In genomic region chr7:120021085-120021484, GRCh38 we compare ENCODE assay signal across 20 cellular contexts.
A peak's percentile ranks its signal among the peaks of the same experiment; 100 is the strongest.
DNase-seq lines count a peak whose midpoint lies in the region; ATAC-seq, FAIRE-seq and TF ChIP-seq lines count a peak whose summit lies in the region.
"Had no signal": no experiment of that assay in that cellular context is flagged by ENCODE, and none has a peak within 500 bp of the region (broad histone marks: within the 10 kb centered on the region; RNA-seq: fewer than 3 reads in every experiment).

No MANE protein-coding gene starts in this region.

- WGBS in smooth muscle cell (ENCODE audit: low lambda C conversion rate) = 100% methylated on average over 1 of the region's 1 CpG

- H4K20me1 ChIP-seq in smooth muscle cell (ENCODE audit: low read depth) = no peaks in the 10 kb centered on the region

- H3K79me2 ChIP-seq in smooth muscle cell (ENCODE audit: low read depth) = no peaks in the 10 kb centered on the region

- H2AFZ ChIP-seq in smooth muscle cell (ENCODE audit: low read depth) = peak overlapping the region; percentile 39

- no peaks in the 10 kb centered on the region for H3F3A ChIP-seq in smooth muscle cell (ENCODE audit: low read depth)

- ATAC-seq in GM19467 (IDR thresholded peaks at IDR 0.05; ENCODE audit: unreplicated experiment) = no peak
- ATAC-seq in GM21576 (IDR thresholded peaks at IDR 0.05; ENCODE audit: unreplicated experiment) = no peak
- ATAC-seq: Right ventricle myocardium inferior had no signal

- H3K36me3 ChIP-seq in brain microvascular endothelial cell (replicated peaks) = no peaks in the 10 kb centered on the region
- H3K36me3 ChIP-seq in smooth muscle cell (ENCODE audit: low read depth) = no peaks in the 10 kb centered on the region
- H3K36me3 ChIP-seq: MG63 had no signal

- H3K27me3 ChIP-seq in brain microvascular endothelial cell (replicated peaks) (no peaks in the 10 kb centered on the region), smooth muscle cell (ENCODE audit: low read depth) (no peaks in the 10 kb centered on the region)
- H3K27me3 ChIP-seq: MG63 had no signal

- H3K27ac ChIP-seq in brain microvascular endothelial cell (peak overlapping the region; percentile 22), smooth muscle cell (ENCODE audit: low read depth) (no peak overlapping the region)
- H3K27ac ChIP-seq: HL-60 had no signal

- peak; percentile 84 for FAIRE-seq in H54 (lab: Jason Lieb, UNC)
- FAIRE-seq: GM12892 had no signal

- H3K4me3 ChIP-seq in brain microvascular endothelial cell (ENCODE audit: low read depth, low read length) (no peak overlapping the region), fibroblast of pulmonary artery (replicated peaks; ENCODE audit: low read depth, low read length) (no peak overlapping the region), smooth muscle cell (no peak overlapping the region)
- H3K4me3 ChIP-seq: MG63 had no signal

- peaks cover 5% of the 10 kb centered on the region for H3K4me1 ChIP-seq in smooth muscle cell (ENCODE audit: low read depth)

- no peak overlapping the region for H3K4me2 ChIP-seq in smooth muscle cell
- H3K4me2 ChIP-seq: SK-N-SH had no signal

- no peaks in the 10 kb centered on the region for H3K4me1 Mint-ChIP-seq in activated naive CD4-positive, alpha-beta T cell treated with anti-CD3 and anti-CD28 coated beads for 36 hours (ENCODE audit: low read depth)

- no peak overlapping the region for H3K27ac Mint-ChIP-seq in activated naive CD4-positive, alpha-beta T cell treated with anti-CD3 and anti-CD28 coated beads for 36 hours

- intact Hi-C loops in activated naive CD4-positive, alpha-beta T cell treated with anti-CD3 and anti-CD28 coated beads for 36 hours (cut with micrococcal nuclease) = no loop called here

- in situ Hi-C loops in brain microvascular endothelial cell (cut with HindIII; ENCODE audit: low pct_ligation_motif_present, low sequenced_read_pairs) = no loop called here

- no peak overlapping the region for H3K4me3 Mint-ChIP-seq in activated naive CD4-positive, alpha-beta T cell treated with anti-CD3 and anti-CD28 coated beads for 36 hours

- no peaks in the 10 kb centered on the region for H3K36me3 Mint-ChIP-seq in activated naive CD4-positive, alpha-beta T cell treated with anti-CD3 and anti-CD28 coated beads for 36 hours (ENCODE audit: low read depth)

- CTCF ChIA-PET in activated naive CD4-positive, alpha-beta T cell treated with anti-CD3 and anti-CD28 coated beads for 36 hours (lab: Charles Lee) = no interaction called here

- TF ChIP-seq POLR2A in H54 (IDR thresholded peaks at IDR 0.05; ENCODE audit: low read depth, low read length) = no peak

- no peaks in the 10 kb centered on the region for H3K9me3 ChIP-seq in smooth muscle cell (replicated peaks; ENCODE audit: low read depth)
- H3K9me3 ChIP-seq: MG63, SK-N-SH had no signal

- no peaks in the 10 kb centered on the region for H3K27me3 Mint-ChIP-seq in activated naive CD4-positive, alpha-beta T cell treated with anti-CD3 and anti-CD28 coated beads for 36 hours (ENCODE audit: low read depth)

- H3K9ac ChIP-seq in smooth muscle cell (ENCODE audit: low read depth) = no peak overlapping the region
- H3K9ac ChIP-seq: SK-N-SH had no signal

- TF ChIP-seq CTCF in brain microvascular endothelial cell (IDR thresholded peaks at IDR 0.05; ENCODE audit: low read depth, low read length, missing control alignments) = no peak
- no peak for TF ChIP-seq CTCF in fibroblast of pulmonary artery (IDR thresholded peaks at IDR 0.05; ENCODE audit: low read length, missing control alignments)
- TF ChIP-seq CTCF in smooth muscle cell (IDR thresholded peaks at IDR 0.05; ENCODE audit: borderline replicate concordance, insufficient read depth, poor library complexity, severe bottlenecking) = no peak

- peaks cover 4% of the 10 kb centered on the region for H3K9me3 Mint-ChIP-seq in activated naive CD4-positive, alpha-beta T cell treated with anti-CD3 and anti-CD28 coated beads for 36 hours

- DNase-seq in H54 (ENCODE audit: insufficient read length, low spot score) (no peak), brain microvascular endothelial cell (no peak), fibroblast of pulmonary artery (ENCODE audit: low read depth) (peak; percentile 42), smooth muscle cell (lab: John Stamatoyannopoulos, UW; ENCODE audit: unreplicated experiment) (no peak), islet precursor cell (no peak)
- no peak for DNase-seq in activated naive CD4-positive, alpha-beta T cell treated with anti-CD3 and anti-CD28 coated beads for 36 hours
- DNase-seq: C1 segment of cervical spinal cord, DMS53, KBM-7, MG63, NCI-H1105 treated with DMSO at 0.1 percent for 48 hours, NCI-H187, NCI-H2171, NCI-H774, SK-N-SH had no signal
